1 cellular context compared by ENCODE assay signal in the genomic region with DNA sequence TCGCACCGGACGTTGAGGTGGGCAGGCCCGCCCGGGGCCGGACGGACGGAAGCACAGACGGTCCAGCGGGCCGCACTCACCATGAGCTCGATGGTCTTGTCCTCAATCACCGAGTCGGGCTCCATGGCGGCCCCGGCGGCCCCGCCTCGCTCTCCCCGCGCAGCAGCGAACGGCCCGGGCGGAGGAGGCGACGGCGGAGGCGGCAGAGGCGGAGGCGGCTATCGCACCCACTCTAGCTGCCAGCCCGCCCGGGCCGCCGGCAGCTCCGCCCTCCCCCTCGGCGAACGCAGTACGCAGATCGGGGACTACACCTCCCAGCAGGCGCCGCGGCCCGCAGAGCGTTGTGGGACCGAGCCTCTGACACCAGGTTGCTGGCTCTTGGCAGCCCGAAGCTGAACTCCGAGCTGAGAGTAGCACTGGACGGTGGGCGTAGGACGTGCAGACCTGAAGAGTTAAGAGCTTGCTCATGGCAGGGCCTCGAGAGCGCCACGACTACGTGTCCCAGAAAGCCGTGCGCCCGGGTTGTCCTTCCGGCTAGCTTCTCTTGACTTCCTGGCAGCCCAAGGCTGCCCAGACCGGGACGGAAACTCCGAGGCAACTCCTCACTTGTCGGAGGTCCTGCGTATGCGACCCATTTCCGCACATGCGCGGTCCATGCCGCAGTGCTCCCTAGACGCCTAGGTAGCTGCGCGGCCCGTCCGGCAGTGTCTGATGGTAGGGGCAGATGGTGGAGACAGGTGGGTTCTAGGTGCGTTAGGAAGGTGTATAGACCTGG.
A peak's percentile ranks its signal among the peaks of the same experiment; 100 is the strongest.
TF ChIP-seq lines count a peak whose summit lies in the region.

FBXW11 (minus strand) TSS at position 261 of the 775 bp plus-strand sequence; CDS start at position 125, 136 bp downstream.

TF ChIP-seq in K562, 482 proteins besides CTCF, POLR2A, EP300 and RAD21 (continued from another document and continues in another):
- TF ChIP-seq, protein P1, sequence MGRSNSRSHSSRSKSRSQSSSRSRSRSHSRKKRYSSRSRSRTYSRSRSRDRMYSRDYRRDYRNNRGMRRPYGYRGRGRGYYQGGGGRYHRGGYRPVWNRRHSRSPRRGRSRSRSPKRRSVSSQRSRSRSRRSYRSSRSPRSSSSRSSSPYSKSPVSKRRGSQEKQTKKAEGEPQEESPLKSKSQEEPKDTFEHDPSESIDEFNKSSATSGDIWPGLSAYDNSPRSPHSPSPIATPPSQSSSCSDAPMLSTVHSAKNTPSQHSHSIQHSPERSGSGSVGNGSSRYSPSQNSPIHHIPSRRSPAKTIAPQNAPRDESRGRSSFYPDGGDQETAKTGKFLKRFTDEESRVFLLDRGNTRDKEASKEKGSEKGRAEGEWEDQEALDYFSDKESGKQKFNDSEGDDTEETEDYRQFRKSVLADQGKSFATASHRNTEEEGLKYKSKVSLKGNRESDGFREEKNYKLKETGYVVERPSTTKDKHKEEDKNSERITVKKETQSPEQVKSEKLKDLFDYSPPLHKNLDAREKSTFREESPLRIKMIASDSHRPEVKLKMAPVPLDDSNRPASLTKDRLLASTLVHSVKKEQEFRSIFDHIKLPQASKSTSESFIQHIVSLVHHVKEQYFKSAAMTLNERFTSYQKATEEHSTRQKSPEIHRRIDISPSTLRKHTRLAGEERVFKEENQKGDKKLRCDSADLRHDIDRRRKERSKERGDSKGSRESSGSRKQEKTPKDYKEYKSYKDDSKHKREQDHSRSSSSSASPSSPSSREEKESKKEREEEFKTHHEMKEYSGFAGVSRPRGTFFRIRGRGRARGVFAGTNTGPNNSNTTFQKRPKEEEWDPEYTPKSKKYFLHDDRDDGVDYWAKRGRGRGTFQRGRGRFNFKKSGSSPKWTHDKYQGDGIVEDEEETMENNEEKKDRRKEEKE (IDR thresholded peaks at IDR 0.05; ENCODE audit: borderline replicate concordance in 1 of 2, control insufficient read depth in 1 of 2, low read depth in 2 of 2, low read length in 1 of 2): peak in 1 of 2 experiments; percentile 43; a peak in 1 of 4 replicates
- TF ChIP-seq TEAD1 (CRISPR knock-in tag; IDR thresholded peaks at IDR 0.05) (peak; percentile 84 to 87; a peak in 3 of 4 replicates), RUNX1 (IDR thresholded peaks at IDR 0.05; ENCODE audit: low read depth) (0 out of 2 replicates have a peak, but pooled peaks have one; percentile 14), ZNF639 (CRISPR knock-in tag; conservative IDR thresholded peaks at IDR 0.05 in 1 of 2, IDR thresholded peaks at IDR 0.05 in 1 of 2) (peak in 1 of 2 experiments; percentile 98; a peak in 2 of 4 replicates), ZBTB7A (IDR thresholded peaks at IDR 0.05; ENCODE audit: borderline replicate concordance, control insufficient read depth, low read depth, low read length) (peak; percentile 53; the same call in 1 of the 2 replicates), SRF (CRISPR knock-in tag; IDR thresholded peaks at IDR 0.05) (0 out of 4 replicates have a peak, but pooled peaks of 1 of the 2 experiments have one; percentile 40), ASH1L (IDR thresholded peaks at IDR 0.05; ENCODE audit: borderline replicate concordance, low read depth, partially characterized antibody) (peak; percentile 82), SAFB2 (IDR thresholded peaks at IDR 0.05; ENCODE audit: borderline replicate concordance, low read depth, low read length, severe bottlenecking) (no peak), MCM7 (IDR thresholded peaks at IDR 0.05) (no peak), CBX5 (IDR thresholded peaks at IDR 0.05; ENCODE audit: borderline replicate concordance, low read depth) (0 out of 2 replicates have a peak, but pooled peaks have one; percentile 53), CSDE1 (IDR thresholded peaks at IDR 0.05) (no peak), ELF2 (CRISPR knock-in tag; IDR thresholded peaks at IDR 0.05) (peak; percentile 83), TAF9B (IDR thresholded peaks at IDR 0.05; ENCODE audit: partially characterized antibody) (peak; percentile 61), HDGF (IDR thresholded peaks at IDR 0.05) (no peak), C11orf30 (IDR thresholded peaks at IDR 0.05; ENCODE audit: low read depth) (peak; percentile 65), HDAC1 (IDR thresholded peaks at IDR 0.05) (peak in 1 of 2 experiments; percentile 71; a peak in 2 of 4 replicates), HIVEP1 (CRISPR knock-in tag; IDR thresholded peaks at IDR 0.05) (0 out of 2 replicates have a peak, but pooled peaks have one; percentile 31), CTBP1 (IDR thresholded peaks at IDR 0.05; ENCODE audit: borderline replicate concordance) (peak; percentile 82), ELF1 (tag; IDR thresholded peaks at IDR 0.05) (peak; percentile 88), CREM (IDR thresholded peaks at IDR 0.05; ENCODE audit: low read depth) (peak; percentile 73), ZNF134 (CRISPR knock-in tag; conservative IDR thresholded peaks at IDR 0.05) (peak; percentile 70), NR4A1 (CRISPR knock-in tag; IDR thresholded peaks at IDR 0.05) (no peak), NR4A1 (tag; IDR thresholded peaks at IDR 0.05) (peak; percentile 87), POU5F1 (IDR thresholded peaks at IDR 0.05; ENCODE audit: borderline replicate concordance, low read depth, low read length, partially characterized antibody) (no peak), MTA2 (IDR thresholded peaks at IDR 0.05; ENCODE audit: low read depth) (no peak), ZFX (CRISPR knock-in tag; IDR thresholded peaks at IDR 0.05) (peak; percentile 91), POLR2G (IDR thresholded peaks at IDR 0.05; ENCODE audit: low read depth, low read length) (peak; percentile 87), MAX (CRISPR knock-in tag; IDR thresholded peaks at IDR 0.05) (peak; percentile 55), CREB1 (IDR thresholded peaks at IDR 0.05) (peak; percentile 41; the same call in 1 of the 2 replicates), CREB1 (CRISPR knock-in tag; IDR thresholded peaks at IDR 0.05) (peak; percentile 80), ZNF717 (CRISPR knock-in tag; IDR thresholded peaks at IDR 0.05) (no peak), MAZ (CRISPR knock-in tag; conservative IDR thresholded peaks at IDR 0.05 in 1 of 2, IDR thresholded peaks at IDR 0.05 in 1 of 2) (peak; percentile 3 to 93; a peak in 2 of 4 replicates), ZNF707 (CRISPR knock-in tag; conservative IDR thresholded peaks at IDR 0.05) (no peak), SREBF1 (IDR thresholded peaks at IDR 0.05; ENCODE audit: borderline replicate concordance, low read depth, low read length) (0 out of 2 replicates have a peak, but pooled peaks have one; percentile 20), E2F8 (IDR thresholded peaks at IDR 0.05; ENCODE audit: low read depth, partially characterized antibody) (peak; percentile 86), SIX5 (IDR thresholded peaks at IDR 0.05; ENCODE audit: borderline replicate concordance in 1 of 2, insufficient read depth in 1 of 2, low read depth in 1 of 2, low read length in 2 of 2) (peak; percentile 72 to 88; a peak in 3 of 4 replicates), MEIS2 (IDR thresholded peaks at IDR 0.05; ENCODE audit: partially characterized antibody) (peak; percentile 35), ZNF830 (CRISPR knock-in tag; IDR thresholded peaks at IDR 0.05) (no peak)
- TF ChIP-seq, protein P2, sequence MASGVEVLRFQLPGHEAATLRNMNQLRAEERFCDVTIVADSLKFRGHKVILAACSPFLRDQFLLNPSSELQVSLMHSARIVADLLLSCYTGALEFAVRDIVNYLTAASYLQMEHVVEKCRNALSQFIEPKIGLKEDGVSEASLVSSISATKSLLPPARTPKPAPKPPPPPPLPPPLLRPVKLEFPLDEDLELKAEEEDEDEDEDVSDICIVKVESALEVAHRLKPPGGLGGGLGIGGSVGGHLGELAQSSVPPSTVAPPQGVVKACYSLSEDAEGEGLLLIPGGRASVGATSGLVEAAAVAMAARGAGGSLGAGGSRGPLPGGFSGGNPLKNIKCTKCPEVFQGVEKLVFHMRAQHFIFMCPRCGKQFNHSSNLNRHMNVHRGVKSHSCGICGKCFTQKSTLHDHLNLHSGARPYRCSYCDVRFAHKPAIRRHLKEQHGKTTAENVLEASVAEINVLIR (CRISPR knock-in tag; IDR thresholded peaks at IDR 0.05): peak; percentile 67
- TF ChIP-seq, protein P3, sequence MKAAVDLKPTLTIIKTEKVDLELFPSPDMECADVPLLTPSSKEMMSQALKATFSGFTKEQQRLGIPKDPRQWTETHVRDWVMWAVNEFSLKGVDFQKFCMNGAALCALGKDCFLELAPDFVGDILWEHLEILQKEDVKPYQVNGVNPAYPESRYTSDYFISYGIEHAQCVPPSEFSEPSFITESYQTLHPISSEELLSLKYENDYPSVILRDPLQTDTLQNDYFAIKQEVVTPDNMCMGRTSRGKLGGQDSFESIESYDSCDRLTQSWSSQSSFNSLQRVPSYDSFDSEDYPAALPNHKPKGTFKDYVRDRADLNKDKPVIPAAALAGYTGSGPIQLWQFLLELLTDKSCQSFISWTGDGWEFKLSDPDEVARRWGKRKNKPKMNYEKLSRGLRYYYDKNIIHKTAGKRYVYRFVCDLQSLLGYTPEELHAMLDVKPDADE (conservative IDR thresholded peaks at IDR 0.05; ENCODE audit: control insufficient read depth, low read depth, low read length): peak; percentile 44
- TF ChIP-seq, protein P4, sequence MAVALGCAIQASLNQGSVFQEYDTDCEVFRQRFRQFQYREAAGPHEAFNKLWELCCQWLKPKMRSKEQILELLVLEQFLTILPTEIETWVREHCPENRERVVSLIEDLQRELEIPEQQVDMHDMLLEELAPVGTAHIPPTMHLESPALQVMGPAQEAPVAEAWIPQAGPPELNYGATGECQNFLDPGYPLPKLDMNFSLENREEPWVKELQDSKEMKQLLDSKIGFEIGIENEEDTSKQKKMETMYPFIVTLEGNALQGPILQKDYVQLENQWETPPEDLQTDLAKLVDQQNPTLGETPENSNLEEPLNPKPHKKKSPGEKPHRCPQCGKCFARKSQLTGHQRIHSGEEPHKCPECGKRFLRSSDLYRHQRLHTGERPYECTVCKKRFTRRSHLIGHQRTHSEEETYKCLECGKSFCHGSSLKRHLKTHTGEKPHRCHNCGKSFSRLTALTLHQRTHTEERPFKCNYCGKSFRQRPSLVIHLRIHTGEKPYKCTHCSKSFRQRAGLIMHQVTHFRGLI (CRISPR knock-in tag; IDR thresholded peaks at IDR 0.05): 0 out of 2 replicates have a peak, but pooled peaks have one; percentile 33
- TF ChIP-seq, protein P5, sequence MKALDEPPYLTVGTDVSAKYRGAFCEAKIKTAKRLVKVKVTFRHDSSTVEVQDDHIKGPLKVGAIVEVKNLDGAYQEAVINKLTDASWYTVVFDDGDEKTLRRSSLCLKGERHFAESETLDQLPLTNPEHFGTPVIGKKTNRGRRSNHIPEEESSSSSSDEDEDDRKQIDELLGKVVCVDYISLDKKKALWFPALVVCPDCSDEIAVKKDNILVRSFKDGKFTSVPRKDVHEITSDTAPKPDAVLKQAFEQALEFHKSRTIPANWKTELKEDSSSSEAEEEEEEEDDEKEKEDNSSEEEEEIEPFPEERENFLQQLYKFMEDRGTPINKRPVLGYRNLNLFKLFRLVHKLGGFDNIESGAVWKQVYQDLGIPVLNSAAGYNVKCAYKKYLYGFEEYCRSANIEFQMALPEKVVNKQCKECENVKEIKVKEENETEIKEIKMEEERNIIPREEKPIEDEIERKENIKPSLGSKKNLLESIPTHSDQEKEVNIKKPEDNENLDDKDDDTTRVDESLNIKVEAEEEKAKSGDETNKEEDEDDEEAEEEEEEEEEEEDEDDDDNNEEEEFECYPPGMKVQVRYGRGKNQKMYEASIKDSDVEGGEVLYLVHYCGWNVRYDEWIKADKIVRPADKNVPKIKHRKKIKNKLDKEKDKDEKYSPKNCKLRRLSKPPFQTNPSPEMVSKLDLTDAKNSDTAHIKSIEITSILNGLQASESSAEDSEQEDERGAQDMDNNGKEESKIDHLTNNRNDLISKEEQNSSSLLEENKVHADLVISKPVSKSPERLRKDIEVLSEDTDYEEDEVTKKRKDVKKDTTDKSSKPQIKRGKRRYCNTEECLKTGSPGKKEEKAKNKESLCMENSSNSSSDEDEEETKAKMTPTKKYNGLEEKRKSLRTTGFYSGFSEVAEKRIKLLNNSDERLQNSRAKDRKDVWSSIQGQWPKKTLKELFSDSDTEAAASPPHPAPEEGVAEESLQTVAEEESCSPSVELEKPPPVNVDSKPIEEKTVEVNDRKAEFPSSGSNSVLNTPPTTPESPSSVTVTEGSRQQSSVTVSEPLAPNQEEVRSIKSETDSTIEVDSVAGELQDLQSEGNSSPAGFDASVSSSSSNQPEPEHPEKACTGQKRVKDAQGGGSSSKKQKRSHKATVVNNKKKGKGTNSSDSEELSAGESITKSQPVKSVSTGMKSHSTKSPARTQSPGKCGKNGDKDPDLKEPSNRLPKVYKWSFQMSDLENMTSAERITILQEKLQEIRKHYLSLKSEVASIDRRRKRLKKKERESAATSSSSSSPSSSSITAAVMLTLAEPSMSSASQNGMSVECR (CRISPR knock-in tag; IDR thresholded peaks at IDR 0.05): peak; percentile 93
